11 cellular contexts compared by ENCODE assay signal in genomic region chr2:203690110-203691047, GRCh38. TPM values are rescaled to one million over a fixed set of nuclear protein-coding genes. Genes with fewer than 3 reads are reported as not detected.
DNase-seq lines count a peak whose midpoint lies in the region; ATAC-seq and TF ChIP-seq lines count a peak whose summit lies in the region.
"Had no signal": no experiment of that assay in that cellular context is flagged by ENCODE, and none has a peak within 500 bp of the region (broad histone marks: within the 10 kb centered on the region; RNA-seq: fewer than 3 reads in every experiment).

No MANE protein-coding gene starts in this region.

- H3K4me1 ChIP-seq in left ventricle myocardium inferior (peaks cover 85% of the 10 kb centered on the region), Loucy (ENCODE audit: insufficient read depth, low read length, poor library complexity, severe bottlenecking) (peaks cover 26% of the 10 kb centered on the region), upper lobe of right lung (peaks cover 57% of the 10 kb centered on the region), esophagus muscularis mucosa (peaks cover 20 to 57% (median 39%) of the 10 kb centered on the region in 4 donors), tibial artery (peaks cover 0 to 42% (median 15%) of the 10 kb centered on the region in 4 donors)

- no peak for TF ChIP-seq EP300 in esophagus muscularis mucosa (IDR thresholded peaks at IDR 0.05)

- peak overlapping the region; percentile 16; the same call in 1 of the 2 replicates for H2AFZ ChIP-seq in Loucy (ENCODE audit: low read length)

- no peaks in the 10 kb centered on the region for H3K36me3 ChIP-seq in left ventricle myocardium inferior
- no peaks in the 10 kb centered on the region for H3K36me3 ChIP-seq in Loucy (ENCODE audit: insufficient read depth, low read length)
- H3K36me3 ChIP-seq in upper lobe of right lung, result no peaks in the 10 kb centered on the region
- no peaks in the 10 kb centered on the region for H3K36me3 ChIP-seq in esophagus muscularis mucosa
- no peaks in the 10 kb centered on the region for H3K36me3 ChIP-seq in tibial artery

- 89% methylated on average over 9 of the region's 9 CpGs for WGBS in esophagus muscularis mucosa

- H3F3A ChIP-seq in Loucy (ENCODE audit: low read depth), result no peaks in the 10 kb centered on the region

- H3K4me2 ChIP-seq in Loucy (ENCODE audit: low read depth, low read length, poor library complexity, severe bottlenecking), result no peak overlapping the region

- no peaks in the 10 kb centered on the region for H3K9me3 ChIP-seq in left ventricle myocardium inferior (replicated peaks)
- no peaks in the 10 kb centered on the region for H3K9me3 ChIP-seq in Loucy (ENCODE audit: insufficient read depth, low read depth, low read length)
- H3K9me3 ChIP-seq in upper lobe of right lung, result no peaks in the 10 kb centered on the region
- H3K9me3 ChIP-seq in esophagus muscularis mucosa, result no peaks in the 10 kb centered on the region
- H3K9me3 ChIP-seq in tibial artery, result no peaks in the 10 kb centered on the region

- no peaks in the 10 kb centered on the region for H3K36me3 Mint-ChIP-seq in glutamatergic neuron (ENCODE audit: unreplicated experiment)
- H3K36me3 Mint-ChIP-seq: activated naive CD8-positive, alpha-beta T cell had no signal

- peak overlapping the region; percentile 71 for H3K4me3 Mint-ChIP-seq in glutamatergic neuron (ENCODE audit: unreplicated experiment)
- H3K4me3 Mint-ChIP-seq: activated naive CD8-positive, alpha-beta T cell had no signal

- TF ChIP-seq POLR2A in esophagus muscularis mucosa (IDR thresholded peaks at IDR 0.05; ENCODE audit: low read depth), result no peak

- H3K9me3 Mint-ChIP-seq in glutamatergic neuron (ENCODE audit: unreplicated experiment), result peaks cover 4% of the 10 kb centered on the region

- no peak for TF ChIP-seq CTCF in left ventricle myocardium inferior (IDR thresholded peaks at IDR 0.05; ENCODE audit: borderline replicate concordance)
- TF ChIP-seq CTCF in Loucy (conservative IDR thresholded peaks at IDR 0.05; ENCODE audit: low read length), result no peak
- no peak for TF ChIP-seq CTCF in glutamatergic neuron (IDR thresholded peaks at IDR 0.05; ENCODE audit: partially characterized antibody, unreplicated experiment)
- TF ChIP-seq CTCF in upper lobe of right lung (IDR thresholded peaks at IDR 0.05), result no peak
- no peak for TF ChIP-seq CTCF in esophagus muscularis mucosa (IDR thresholded peaks at IDR 0.05)
- no peak for TF ChIP-seq CTCF in tibial artery (IDR thresholded peaks at IDR 0.05)

- intact Hi-C loops in left ventricle myocardium inferior (cut with micrococcal nuclease) (no loop called here), cardiac septum (cut with DNase I) (no loop called here), upper lobe of right lung (cut with DNase I) (no loop called here), esophagus muscularis mucosa (cut with DNase I) (no loop called here), tibial artery (cut with DNase I; ENCODE audit: low total_unique reads) (no loop called here)

- H3K79me2 ChIP-seq in Loucy (ENCODE audit: insufficient read depth, low read length), result no peaks in the 10 kb centered on the region

- DNase-seq in left ventricle myocardium inferior (no peak), cardiac septum (ENCODE audit: low spot score) (no peak), glutamatergic neuron (peak; percentile 71), upper lobe of right lung (no peak), HUDEP-2 (lab: John Stamatoyannopoulos, UW; ENCODE audit: unreplicated experiment in 76 of 76) (no peak), esophagus muscularis mucosa (ENCODE audit: extremely low spot score) (no peak), tibial artery (no peak)
- DNase-seq: activated CD4-positive, CD25-positive, alpha-beta regulatory T cell had no signal

- H3K4me1 Mint-ChIP-seq in glutamatergic neuron (ENCODE audit: low read depth, unreplicated experiment), result peaks cover 42% of the 10 kb centered on the region

- H3K9me2 ChIP-seq in Loucy (replicated peaks; ENCODE audit: low read depth, low read length), result no peaks in the 10 kb centered on the region

- ATAC-seq in upper lobe of right lung, result no peak

- no peak overlapping the region for H3K9ac ChIP-seq in Loucy (ENCODE audit: low read depth, low read length, poor library complexity, severe bottlenecking)

- H3K4me3 ChIP-seq in left ventricle myocardium inferior (no peak overlapping the region), Loucy (ENCODE audit: low read length, poor library complexity, severe bottlenecking) (no peak overlapping the region), upper lobe of right lung (no peak overlapping the region), esophagus muscularis mucosa (no peak overlapping the region), tibial artery (no peak overlapping the region)

- H3K27ac Mint-ChIP-seq in glutamatergic neuron (ENCODE audit: unreplicated experiment), result peak overlapping the region; percentile 95
- H3K27ac Mint-ChIP-seq: activated naive CD8-positive, alpha-beta T cell had no signal

- H3K27me3 ChIP-seq in left ventricle myocardium inferior (ENCODE audit: low read depth) (no peaks in the 10 kb centered on the region), Loucy (ENCODE audit: insufficient read depth, low read length, poor library complexity, severe bottlenecking) (no peaks in the 10 kb centered on the region), upper lobe of right lung (no peaks in the 10 kb centered on the region), esophagus muscularis mucosa (no peaks in the 10 kb centered on the region), tibial artery (no peaks in the 10 kb centered on the region)

- peaks cover 13% of the 10 kb centered on the region for H3K27me3 Mint-ChIP-seq in glutamatergic neuron (ENCODE audit: unreplicated experiment)
- H3K27me3 Mint-ChIP-seq: activated naive CD8-positive, alpha-beta T cell had no signal

- H4K20me1 ChIP-seq in Loucy (ENCODE audit: insufficient read depth, low read length, poor library complexity, severe bottlenecking), result no peaks in the 10 kb centered on the region

- peak overlapping the region; percentile 90 for H3K27ac ChIP-seq in left ventricle myocardium inferior (replicated peaks)
- peak overlapping the region; percentile 56 for H3K27ac ChIP-seq in upper lobe of right lung
- peak overlapping the region in 1 of 4 donors; percentile 46 for H3K27ac ChIP-seq in esophagus muscularis mucosa (replicated peaks in 1 of 4)
- H3K27ac ChIP-seq in tibial artery, result peak overlapping the region in 1 of 2 donors; percentile 31

RNA-seq across cellular contexts. Expression of gene CD28, which starts 16.1 kb away (rescaled TPM):
- total RNA-seq in left ventricle myocardium inferior (0.77 TPM), cardiac septum (1.3 TPM), glutamatergic neuron (ENCODE audit: unreplicated experiment) (not detected), upper lobe of right lung (2.5 TPM), esophagus muscularis mucosa (1 to 10 TPM in 1 of 4 donors, under 1 TPM in 3; under 0.01 to 2.2 (median 0.28) TPM)
- total RNA-seq: epithelial cell of proximal tubule had no signal
